14 cellular contexts compared by ENCODE assay signal in the genomic region with DNA sequence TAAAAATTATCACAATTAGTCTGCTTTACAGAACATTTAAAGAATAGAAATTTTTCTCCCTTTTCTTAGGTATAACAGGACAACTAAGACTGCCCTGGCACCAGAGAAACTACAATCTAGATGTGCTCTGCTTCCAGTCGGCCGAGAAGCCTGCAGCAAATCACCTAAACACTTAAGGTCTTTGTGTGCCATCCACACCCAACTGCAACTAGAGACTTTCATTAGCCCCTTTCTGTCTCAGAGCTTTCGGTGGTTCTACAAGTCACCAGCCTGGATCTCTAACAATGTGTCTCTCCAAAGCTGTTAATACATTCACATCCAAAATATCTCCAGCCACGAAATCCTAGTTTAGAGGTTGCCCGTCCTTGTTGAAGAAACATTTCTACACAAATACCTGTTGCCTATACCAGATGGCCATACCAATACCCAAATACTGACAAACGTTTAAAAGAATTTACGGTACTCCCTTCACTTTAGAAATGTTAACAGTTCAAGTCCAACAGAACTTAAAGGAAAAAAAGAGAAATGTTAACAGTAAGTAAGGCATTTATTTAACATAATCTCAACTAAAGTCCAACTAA. TPM values are rescaled to one million over a fixed set of nuclear protein-coding genes. Genes with fewer than 3 reads are reported as not detected.
DNase-seq lines count a peak whose midpoint lies in the region; ATAC-seq and TF ChIP-seq lines count a peak whose summit lies in the region.
"Had no signal": no experiment of that assay in that cellular context is flagged by ENCODE, and none has a peak within 500 bp of the region (broad histone marks: within the 10 kb centered on the region; RNA-seq: fewer than 3 reads in every experiment).

No MANE protein-coding gene starts in this region.

- 86% methylated on average over 7 of the region's 7 CpGs for WGBS in HUES64
- WGBS in mesenchymal stem cell, result 85% methylated on average over 5 of the region's 7 CpGs
- WGBS in aorta, 2 donors, result 21 to 29% methylated on average over 7 of the region's 7 CpGs

- ATAC-seq in T-helper 17 cell (no peak), aorta (ENCODE audit: low FRiP score) (no peak)

- H3K4me1 ChIP-seq in HUES64 (ENCODE audit: insufficient read depth, low read length) (no peaks in the 10 kb centered on the region), mesenchymal stem cell (ENCODE audit: control insufficient read depth, insufficient read depth, low read depth, low read length) (peaks cover 6% of the 10 kb centered on the region), aorta (ENCODE audit: control insufficient read depth in 1 of 2, insufficient read depth in 2 of 2, low read length in 2 of 2) (no peaks in the 10 kb centered on the region)
- H3K4me1 ChIP-seq: esophagus muscularis mucosa had no signal

- no peaks in the 10 kb centered on the region for H3K27me3 Mint-ChIP-seq in Calu3 (ENCODE audit: unreplicated experiment)
- H3K27me3 Mint-ChIP-seq in T-helper 17 cell, result no peaks in the 10 kb centered on the region
- peaks cover 2% of the 10 kb centered on the region for H3K27me3 Mint-ChIP-seq in endothelial cell (ENCODE audit: unreplicated experiment)
- H3K27me3 Mint-ChIP-seq: CD4-positive, alpha-beta memory T cell had no signal

- no peak overlapping the region for H3K9ac ChIP-seq in HUES64 (ENCODE audit: low read depth, low read length)
- peak overlapping the region; percentile 7 for H3K9ac ChIP-seq in mesenchymal stem cell (ENCODE audit: low read length)

- no peak overlapping the region for H2BK15ac ChIP-seq in mesenchymal stem cell (ENCODE audit: low read depth, poor library complexity, severe bottlenecking)

- BruUV-seq in Calu3 (replicated peaks; lab: Mats Ljungman, UMichigan), result no TSS peak

- H4K8ac ChIP-seq in mesenchymal stem cell (ENCODE audit: low read length), result peak overlapping the region; percentile 88

- H3K9me3 ChIP-seq in HUES64 (ENCODE audit: insufficient read depth, low read depth, low read length) (no peaks in the 10 kb centered on the region), T-helper 17 cell (ENCODE audit: control insufficient read depth, low read length, poor library complexity, severe bottlenecking) (no peaks in the 10 kb centered on the region), mesenchymal stem cell (ENCODE audit: control insufficient read depth, low read length) (no peaks in the 10 kb centered on the region), aorta (ENCODE audit: control insufficient read depth, low read length) (no peaks in the 10 kb centered on the region)
- H3K9me3 ChIP-seq: esophagus muscularis mucosa, mucosa of descending colon had no signal

- intact Hi-C loops in Calu3 (cut with micrococcal nuclease; ENCODE audit: unreplicated experiment), result loop anchor here (5.0 kb wide), 2 partner anchors 35 to 60 kb away; a partner anchor contains a TSS
- intact Hi-C loops in aorta (cut with DNase I), result no loop called here

- DNase-seq in Calu3 (no peak), T-helper 17 cell (no peak), mesenchymal stem cell (no peak), NCI-H226 (no peak), G401 (ENCODE audit: low spot score) (no peak), endothelial cell (ENCODE audit: low spot score) (no peak), aorta (no peak)
- DNase-seq: activated CD4-positive, alpha-beta T cell treated with anti-CD3 and anti-CD28 coated beads, Interleukin-2, amount 50 U/mL, for 1 hour; CD4-positive, alpha-beta memory T cell; cerebellar nuclear complex; mucosa of descending colon; NK-92 treated with Interleukin-12 subunit alpha and Interleukin-12 subunit beta, amount 100 ng/mL, for 24 hours had no signal

- peak overlapping the region; percentile 58 for H3K27ac Mint-ChIP-seq in Calu3 (ENCODE audit: unreplicated experiment)
- H3K27ac Mint-ChIP-seq in T-helper 17 cell, result no peak overlapping the region
- no peak overlapping the region for H3K27ac Mint-ChIP-seq in endothelial cell (ENCODE audit: unreplicated experiment)

- no peak overlapping the region for H3K4me3 ChIP-seq in HUES64 (ENCODE audit: low read length)
- H3K4me3 ChIP-seq in mesenchymal stem cell (ENCODE audit: insufficient read depth in 1 of 2, low read depth in 1 of 2, low read length in 2 of 2), result no peak overlapping the region
- no peak overlapping the region for H3K4me3 ChIP-seq in aorta (ENCODE audit: low read length in 2 of 2)
- H3K4me3 ChIP-seq: esophagus muscularis mucosa, mucosa of descending colon had no signal

- H3K27ac ChIP-seq in HUES64 (ENCODE audit: low read depth, low read length) (peak overlapping the region; percentile 17; the same call in 1 of the 2 replicates), mesenchymal stem cell (ENCODE audit: low read length, poor library complexity, severe bottlenecking) (no peak overlapping the region), aorta (ENCODE audit: low read depth in 1 of 2, low read length in 2 of 2) (no peak overlapping the region)
- H3K27ac ChIP-seq: esophagus muscularis mucosa had no signal

- in situ Hi-C loops in G401 (cut with HindIII; ENCODE audit: low sequenced_read_pairs), result no loop called here

- H3K18ac ChIP-seq in mesenchymal stem cell (ENCODE audit: low read depth in 1 of 2, low read length in 2 of 2), result no peak overlapping the region

- TF ChIP-seq CTCF in Calu3 (IDR thresholded peaks at IDR 0.05; ENCODE audit: unreplicated experiment) (no peak), endothelial cell (IDR thresholded peaks at IDR 0.05; ENCODE audit: unreplicated experiment) (no peak)

- CTCF ChIA-PET in Calu3 (lab: Charles Lee), result interaction anchor here (0.7 to 1.3 kb wide), 5 partner anchors 10 to 638 kb away, joined by 3 to 5 read pairs (median 3); no protein-coding TSS in a partner anchor

- H3K14ac ChIP-seq in mesenchymal stem cell (ENCODE audit: low read length in 2 of 2), result no peak overlapping the region

- H3K36me3 ChIP-seq in HUES64 (ENCODE audit: insufficient read depth, low read length) (peaks cover 26% of the 10 kb centered on the region), mesenchymal stem cell (ENCODE audit: control insufficient read depth in 1 of 2, insufficient read depth in 2 of 2, low read depth in 1 of 2, low read length in 2 of 2) (no peaks in the 10 kb centered on the region), aorta (ENCODE audit: control insufficient read depth in 1 of 2, insufficient read depth in 2 of 2, low read length in 1 of 2) (peaks cover 0 to 6% of the 10 kb centered on the region in 2 donors)
- H3K36me3 ChIP-seq: esophagus muscularis mucosa had no signal

- H3K4me3 Mint-ChIP-seq in Calu3 (ENCODE audit: low read depth, unreplicated experiment), result peak overlapping the region; percentile 63
- H3K4me3 Mint-ChIP-seq in T-helper 17 cell, result peak overlapping the region; percentile 76
- no peak overlapping the region for H3K4me3 Mint-ChIP-seq in endothelial cell (ENCODE audit: unreplicated experiment)

- H3K9me3 Mint-ChIP-seq in Calu3 (ENCODE audit: low read depth, unreplicated experiment) (no peaks in the 10 kb centered on the region), endothelial cell (ENCODE audit: unreplicated experiment) (no peaks in the 10 kb centered on the region)
- H3K9me3 Mint-ChIP-seq: CD4-positive, alpha-beta memory T cell had no signal

- H3K4me1 Mint-ChIP-seq in Calu3 (ENCODE audit: low read depth, unreplicated experiment) (peaks cover 37% of the 10 kb centered on the region), T-helper 17 cell (peaks cover 20% of the 10 kb centered on the region), endothelial cell (ENCODE audit: unreplicated experiment) (peaks cover 13% of the 10 kb centered on the region)

- H2BK5ac ChIP-seq in mesenchymal stem cell (ENCODE audit: low read depth, low read length, poor library complexity, severe bottlenecking), result no peak overlapping the region

- peak overlapping the region; percentile 58 for H2BK120ac ChIP-seq in mesenchymal stem cell (ENCODE audit: low read depth, low read length)

- H2AK5ac ChIP-seq in mesenchymal stem cell (ENCODE audit: low read length, severe bottlenecking), result no peak overlapping the region

- H3K4me2 ChIP-seq in mesenchymal stem cell (ENCODE audit: low read length, poor library complexity, severe bottlenecking), result no peak overlapping the region

- peaks cover 9% of the 10 kb centered on the region for H3K79me1 ChIP-seq in mesenchymal stem cell (replicated peaks; ENCODE audit: low read length, poor library complexity, severe bottlenecking)

- H3K36me3 Mint-ChIP-seq in Calu3 (ENCODE audit: insufficient read depth, unreplicated experiment), result peaks cover 43% of the 10 kb centered on the region
- no peaks in the 10 kb centered on the region for H3K36me3 Mint-ChIP-seq in T-helper 17 cell (ENCODE audit: low read depth)
- no peaks in the 10 kb centered on the region for H3K36me3 Mint-ChIP-seq in endothelial cell (ENCODE audit: low read depth, unreplicated experiment)
- H3K36me3 Mint-ChIP-seq: CD4-positive, alpha-beta memory T cell had no signal

- H3K4ac ChIP-seq in mesenchymal stem cell (ENCODE audit: low read depth in 1 of 2, low read length in 2 of 2), result no peak overlapping the region

- no peak overlapping the region for H2BK12ac ChIP-seq in mesenchymal stem cell (ENCODE audit: low read length in 2 of 2)

- H4K91ac ChIP-seq in mesenchymal stem cell (ENCODE audit: low read length), result no peak overlapping the region

- H2AFZ ChIP-seq in mesenchymal stem cell (ENCODE audit: low read depth, low read length), result no peak overlapping the region

- no peak overlapping the region for H3K23ac ChIP-seq in mesenchymal stem cell (ENCODE audit: low read length in 2 of 2)

- H3K27me3 ChIP-seq in HUES64 (ENCODE audit: insufficient read depth, low read length) (no peaks in the 10 kb centered on the region), mesenchymal stem cell (ENCODE audit: control insufficient read depth in 1 of 2, insufficient read depth in 1 of 2, low read length in 2 of 2) (no peaks in the 10 kb centered on the region), aorta (ENCODE audit: control insufficient read depth in 1 of 2, insufficient read depth in 2 of 2, low read length in 1 of 2) (no peaks in the 10 kb centered on the region)
- H3K27me3 ChIP-seq: esophagus muscularis mucosa had no signal

RNA-seq across cellular contexts. Expression of a gene that starts 6.7 kb away (rescaled TPM):
- total RNA-seq in Calu3 (2022) (208 and 260 TPM in 2 replicates), T-helper 17 cell (10 to 100 TPM; 19.9 to 40.6 TPM), endothelial cell (ENCODE audit: unreplicated experiment) (19.5 TPM), aorta (1 to 10 TPM; 7.7 to 8.1 TPM)
- 72.2 TPM for polyA plus RNA-seq in HUES64 (2013, experiment 1 of 2)
- polyA plus RNA-seq in HUES64 (2013, experiment 2 of 2), result 97.4 TPM
- 24.0 TPM for polyA plus RNA-seq in mesenchymal stem cell (2013, experiment 1 of 2)
- 24.6 TPM for polyA plus RNA-seq in mesenchymal stem cell (2013, experiment 2 of 2)
- total RNA-seq in G401 (2014; rRNA removed; shearing (Covaris generic)), result 138 and 140 TPM in 2 replicates
- polyA plus RNA-seq in aorta, result 1 to 10 TPM; 3.5 to 6.0 TPM

RNA-seq across cellular contexts. Expression of a gene that starts 33.0 kb away (rescaled TPM):
- total RNA-seq in Calu3 (2022), result 39.3 and 42.6 TPM in 2 replicates
- polyA plus RNA-seq in HUES64 (2013, experiment 1 of 2), result 11.4 TPM
- 12.1 TPM for polyA plus RNA-seq in HUES64 (2013, experiment 2 of 2)
- 1 to 10 TPM; 3.7 to 5.3 TPM for total RNA-seq in T-helper 17 cell
- 5.6 TPM for polyA plus RNA-seq in mesenchymal stem cell (2013, experiment 1 of 2)
- polyA plus RNA-seq in mesenchymal stem cell (2013, experiment 2 of 2), result 5.7 TPM
- 0.14 TPM in 1 of 2 replicates, not detected in the other for total RNA-seq in G401 (2014; rRNA removed; shearing (Covaris generic))
- total RNA-seq in endothelial cell (ENCODE audit: unreplicated experiment), result 5.2 TPM
- 10 to 100 TPM in 1 of 2 donors, 1 to 10 TPM in 1; 5.9 to 12.3 TPM for total RNA-seq in aorta
- 1 to 10 TPM; 3.9 to 8.2 TPM for polyA plus RNA-seq in aorta

RNA-seq across cellular contexts. Expression of a gene that starts 34.7 kb away (rescaled TPM):
- 18.4 and 21.9 TPM in 2 replicates for total RNA-seq in Calu3 (2022)
- 10.1 TPM for polyA plus RNA-seq in HUES64 (2013, experiment 1 of 2)
- 10.8 TPM for polyA plus RNA-seq in HUES64 (2013, experiment 2 of 2)
- 10 to 100 TPM; 19.2 to 23.6 TPM for total RNA-seq in T-helper 17 cell
- polyA plus RNA-seq in mesenchymal stem cell (2013, experiment 1 of 2), result 11.1 TPM
- 10.4 TPM for polyA plus RNA-seq in mesenchymal stem cell (2013, experiment 2 of 2)
- total RNA-seq in G401 (2014; rRNA removed; shearing (Covaris generic)), result 8.9 and 12.8 TPM in 2 replicates
- total RNA-seq in endothelial cell (ENCODE audit: unreplicated experiment), result 16.0 TPM
- total RNA-seq in aorta, result 10 to 100 TPM; 13.4 to 14.3 TPM
- 10 to 100 TPM in 1 of 2 donors, 1 to 10 TPM in 1; 4.8 to 14.8 TPM for polyA plus RNA-seq in aorta

RNA-seq across cellular contexts. Expression of a gene that starts 52.6 kb away (rescaled TPM):
- total RNA-seq in Calu3 (2022), result 66.5 and 66.7 TPM in 2 replicates
- polyA plus RNA-seq in HUES64 (2013, experiment 1 of 2), result 40.4 TPM
- 43.2 TPM for polyA plus RNA-seq in HUES64 (2013, experiment 2 of 2)
- total RNA-seq in T-helper 17 cell, result 10 to 100 TPM; 36.9 to 38.3 TPM
- polyA plus RNA-seq in mesenchymal stem cell (2013, experiment 1 of 2), result 30.4 TPM
- 28.6 TPM for polyA plus RNA-seq in mesenchymal stem cell (2013, experiment 2 of 2)
- total RNA-seq in G401 (2014; rRNA removed; shearing (Covaris generic)), result 99.2 and 113 TPM in 2 replicates
- total RNA-seq in endothelial cell (ENCODE audit: unreplicated experiment), result 102 TPM
- 10 to 100 TPM; 65.5 to 90.1 TPM for total RNA-seq in aorta
- 10 to 100 TPM; 34.6 to 96.7 TPM for polyA plus RNA-seq in aorta

RNA-seq across cellular contexts. Expression of a gene that starts 55.3 kb away (rescaled TPM):
- total RNA-seq in Calu3 (2022) (25.1 and 26.7 TPM in 2 replicates), T-helper 17 cell (10 to 100 TPM; 11.1 to 12.9 TPM), endothelial cell (ENCODE audit: unreplicated experiment) (14.5 TPM), aorta (1 to 10 TPM; 7.3 to 7.7 TPM)
- polyA plus RNA-seq in HUES64 (2013, experiment 1 of 2), result 10.5 TPM
- polyA plus RNA-seq in HUES64 (2013, experiment 2 of 2), result 12.4 TPM
- 7.3 TPM for polyA plus RNA-seq in mesenchymal stem cell (2013, experiment 1 of 2)
- 7.2 TPM for polyA plus RNA-seq in mesenchymal stem cell (2013, experiment 2 of 2)
- total RNA-seq in G401 (2014; rRNA removed; shearing (Covaris generic)), result 10.8 and 17.1 TPM in 2 replicates
- 10 to 100 TPM in 1 of 2 donors, 1 to 10 TPM in 1; 6.5 to 15.3 TPM for polyA plus RNA-seq in aorta
